Comparison of ENCODE assay signal across 9 cellular contexts in the genomic region with DNA sequence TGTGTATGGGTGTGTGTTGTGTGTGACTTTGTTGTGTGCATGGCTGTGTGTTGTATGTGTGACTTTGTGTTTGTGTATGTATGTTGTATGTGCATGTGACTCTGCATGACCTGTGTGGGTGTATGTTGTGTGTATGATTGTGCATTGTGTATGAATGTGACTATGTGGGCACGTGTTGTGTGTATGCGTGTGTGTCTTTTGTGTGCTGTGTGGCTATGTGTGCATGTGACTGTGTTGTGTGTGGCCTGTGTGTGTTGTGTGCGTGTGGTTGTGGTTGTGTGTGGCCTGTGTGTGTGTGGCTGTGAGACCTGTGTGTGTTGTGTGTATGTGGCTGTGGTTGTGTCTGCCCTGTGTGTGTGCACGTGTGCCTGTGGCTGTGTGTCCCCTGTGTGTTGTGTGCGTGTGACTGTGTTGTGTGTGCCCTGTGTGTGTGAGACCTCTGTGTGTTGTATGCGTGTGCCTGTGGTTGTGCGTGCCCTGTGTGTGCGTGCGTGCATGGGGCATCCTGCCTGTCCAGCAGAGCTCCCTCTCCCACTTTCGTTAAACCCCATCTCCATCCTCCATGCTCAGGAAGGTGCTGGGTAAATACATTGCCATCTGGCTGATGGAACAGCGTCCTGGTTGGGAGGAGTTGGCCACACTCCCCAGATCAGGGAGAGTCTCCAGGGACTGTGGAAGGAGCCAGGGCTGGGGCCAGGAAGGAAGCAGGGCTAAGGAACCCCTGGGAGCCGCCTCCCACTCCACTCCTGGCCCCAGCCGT.
A peak's percentile ranks its signal among the peaks of the same experiment; 100 is the strongest.
DNase-seq lines count a peak whose midpoint lies in the region; ATAC-seq and TF ChIP-seq lines count a peak whose summit lies in the region.
"Had no signal": no experiment of that assay in that cellular context is flagged by ENCODE, and none has a peak within 500 bp of the region (broad histone marks: within the 10 kb centered on the region; RNA-seq: fewer than 3 reads in every experiment).

No MANE protein-coding gene starts in this region.

- H3K27me3 Mint-ChIP-seq in T-helper 17 cell: peaks cover 9% of the 10 kb centered on the region
- H3K27me3 Mint-ChIP-seq in activated CD8-positive, alpha-beta T cell treated with anti-CD3 and anti-CD28 coated beads for 36 hours: no peaks in the 10 kb centered on the region

- H3K9me3 Mint-ChIP-seq in activated CD8-positive, alpha-beta T cell treated with anti-CD3 and anti-CD28 coated beads for 36 hours: peaks cover 2% of the 10 kb centered on the region

- H3K27ac Mint-ChIP-seq in T-helper 17 cell: peak overlapping the region; percentile 53
- no peak overlapping the region for H3K27ac Mint-ChIP-seq in activated CD8-positive, alpha-beta T cell treated with anti-CD3 and anti-CD28 coated beads for 36 hours

- ATAC-seq in Right ventricle myocardium inferior (peak; percentile 22), T-helper 17 cell (no peak), right cardiac atrium (peak; percentile 20 to 47), aorta (ENCODE audit: low FRiP score) (peak; percentile 45), GM18520 (IDR thresholded peaks at IDR 0.05; ENCODE audit: unreplicated experiment) (no peak)
- ATAC-seq in activated CD8-positive, alpha-beta T cell treated with anti-CD3 and anti-CD28 coated beads for 36 hours: no peak

- CTCF ChIA-PET in activated CD8-positive, alpha-beta T cell treated with anti-CD3 and anti-CD28 coated beads for 36 hours (lab: Charles Lee): no interaction called here

- DNase-seq in Right ventricle myocardium inferior (ENCODE audit: missing footprints) (no peak), right atrium auricular region (ENCODE audit: low spot score) (no peak), T-helper 17 cell (no peak), right cardiac atrium (peak in 2 of 3 donors; percentile 76 to 85), aorta (peak in 1 of 2 donors; percentile 76)
- no peak for DNase-seq in activated CD8-positive, alpha-beta T cell treated with anti-CD3 and anti-CD28 coated beads for 36 hours
- no peak for DNase-seq in stimulated activated naive CD4-positive, alpha-beta T cell treated with Interleukin-2 at 50 U/mL for 16 hours (lab: John Stamatoyannopoulos, UW)

- H3K27me3 ChIP-seq in right atrium auricular region (no peaks in the 10 kb centered on the region), right cardiac atrium (ENCODE audit: control insufficient read depth, insufficient read depth) (no peaks in the 10 kb centered on the region), aorta (ENCODE audit: control insufficient read depth in 1 of 2, insufficient read depth in 2 of 2, low read length in 1 of 2) (no peaks in the 10 kb centered on the region)

- peaks cover 5% of the 10 kb centered on the region for H3K4me1 Mint-ChIP-seq in T-helper 17 cell
- H3K4me1 Mint-ChIP-seq in activated CD8-positive, alpha-beta T cell treated with anti-CD3 and anti-CD28 coated beads for 36 hours (ENCODE audit: low read depth): no peaks in the 10 kb centered on the region

- H3K4me3 ChIP-seq in right atrium auricular region (no peak overlapping the region), right cardiac atrium (ENCODE audit: low read length) (no peak overlapping the region), aorta (ENCODE audit: low read length in 2 of 2) (no peak overlapping the region)
- H3K4me3 ChIP-seq: lung had no signal

- POLR2A ChIA-PET in activated CD8-positive, alpha-beta T cell treated with anti-CD3 and anti-CD28 coated beads for 36 hours (lab: Charles Lee): no interaction called here

- H3K36me3 ChIP-seq in right atrium auricular region (no peaks in the 10 kb centered on the region), aorta (ENCODE audit: control insufficient read depth in 1 of 2, insufficient read depth in 2 of 2, low read length in 1 of 2) (no peaks in the 10 kb centered on the region)

- H3K36me3 Mint-ChIP-seq in T-helper 17 cell (ENCODE audit: low read depth): no peaks in the 10 kb centered on the region
- no peaks in the 10 kb centered on the region for H3K36me3 Mint-ChIP-seq in activated CD8-positive, alpha-beta T cell treated with anti-CD3 and anti-CD28 coated beads for 36 hours (ENCODE audit: low read depth)

- WGBS in right cardiac atrium: 53% methylated on average over 13 of the region's 13 CpGs
- WGBS in aorta, 2 donors: 43 to 48% methylated on average over 13 of the region's 13 CpGs

- no peaks in the 10 kb centered on the region for H3K9me3 ChIP-seq in right atrium auricular region
- H3K9me3 ChIP-seq in T-helper 17 cell (ENCODE audit: control insufficient read depth, low read length, poor library complexity, severe bottlenecking): no peaks in the 10 kb centered on the region
- H3K9me3 ChIP-seq in right cardiac atrium (ENCODE audit: control insufficient read depth, low read length): no peaks in the 10 kb centered on the region
- H3K9me3 ChIP-seq in aorta (ENCODE audit: control insufficient read depth, low read length): no peaks in the 10 kb centered on the region

- no peak for TF ChIP-seq CTCF in right atrium auricular region (IDR thresholded peaks at IDR 0.05)
- TF ChIP-seq CTCF in activated CD8-positive, alpha-beta T cell treated with anti-CD3 and anti-CD28 coated beads for 36 hours (IDR thresholded peaks at IDR 0.05): no peak

- intact Hi-C loops in Right ventricle myocardium inferior (cut with DNase I) (no loop called here), right cardiac atrium (cut with DNase I) (no loop called here), aorta (cut with DNase I) (no loop called here)
- intact Hi-C loops in activated CD8-positive, alpha-beta T cell treated with anti-CD3 and anti-CD28 coated beads for 36 hours (cut with micrococcal nuclease): no loop called here

- no peak overlapping the region for H3K4me3 Mint-ChIP-seq in T-helper 17 cell
- H3K4me3 Mint-ChIP-seq in activated CD8-positive, alpha-beta T cell treated with anti-CD3 and anti-CD28 coated beads for 36 hours: no peak overlapping the region

- H3K4me1 ChIP-seq in right atrium auricular region: peaks cover 0 to 59% of the 10 kb centered on the region in 2 donors
- peaks cover 15% of the 10 kb centered on the region for H3K4me1 ChIP-seq in right cardiac atrium (ENCODE audit: control insufficient read depth, insufficient read depth, low read length)
- no peaks in the 10 kb centered on the region for H3K4me1 ChIP-seq in aorta (ENCODE audit: control insufficient read depth in 1 of 2, insufficient read depth in 2 of 2, low read length in 2 of 2)

- H3K27ac ChIP-seq in right atrium auricular region (no peak overlapping the region), right cardiac atrium (ENCODE audit: low read length) (no peak overlapping the region), aorta (ENCODE audit: low read depth in 1 of 2, low read length in 2 of 2) (no peak overlapping the region)

Comparison
In these comparisons a context has a peak if more than half of its experiments do, and no peak if none do; other contexts are left out.
1. DNase-seq: peak in right cardiac atrium (2 of 3); none in Right ventricle myocardium inferior (single experiment), right atrium auricular region (single experiment), T-helper 17 cell (0 of 3), activated CD8-positive, alpha-beta T cell treated with anti-CD3 and anti-CD28 coated beads for 36 hours (single experiment) and stimulated activated naive CD4-positive, alpha-beta T cell treated with Interleukin-2 at 50 U/mL for 16 hours (single experiment).
2. ATAC-seq: peak in Right ventricle myocardium inferior (single experiment), right cardiac atrium (2 of 2) and aorta (single experiment); none in T-helper 17 cell (single experiment), activated CD8-positive, alpha-beta T cell treated with anti-CD3 and anti-CD28 coated beads for 36 hours (single experiment) and GM18520 (single experiment).